Comparison of ENCODE assay signal across 1 cellular context in genomic region chr2:222708274-222708710, GRCh38.
TF ChIP-seq lines count a peak whose summit lies in the region.

No MANE protein-coding gene starts in this region.

TF ChIP-seq in HepG2, 621 proteins besides CTCF, POLR2A, EP300 and RAD21 (continued from another document and continues in another):
- TF ChIP-seq, protein P1, sequence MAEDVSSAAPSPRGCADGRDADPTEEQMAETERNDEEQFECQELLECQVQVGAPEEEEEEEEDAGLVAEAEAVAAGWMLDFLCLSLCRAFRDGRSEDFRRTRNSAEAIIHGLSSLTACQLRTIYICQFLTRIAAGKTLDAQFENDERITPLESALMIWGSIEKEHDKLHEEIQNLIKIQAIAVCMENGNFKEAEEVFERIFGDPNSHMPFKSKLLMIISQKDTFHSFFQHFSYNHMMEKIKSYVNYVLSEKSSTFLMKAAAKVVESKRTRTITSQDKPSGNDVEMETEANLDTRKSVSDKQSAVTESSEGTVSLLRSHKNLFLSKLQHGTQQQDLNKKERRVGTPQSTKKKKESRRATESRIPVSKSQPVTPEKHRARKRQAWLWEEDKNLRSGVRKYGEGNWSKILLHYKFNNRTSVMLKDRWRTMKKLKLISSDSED (CRISPR knock-in tag; IDR thresholded peaks at IDR 0.05), result no peak
- TF ChIP-seq SP2 (CRISPR knock-in tag; IDR thresholded peaks at IDR 0.05) (no peak), ZSCAN30 (CRISPR knock-in tag; IDR thresholded peaks at IDR 0.05) (no peak), ZNF337 (CRISPR knock-in tag; IDR thresholded peaks at IDR 0.05; ENCODE audit: borderline replicate concordance, low read depth) (no peak), ATF7 (IDR thresholded peaks at IDR 0.05) (no peak), ATF7 (CRISPR knock-in tag; IDR thresholded peaks at IDR 0.05) (no peak), ZNF430 (CRISPR knock-in tag; IDR thresholded peaks at IDR 0.05) (0 out of 2 replicates have a peak, but pooled peaks have one; percentile 6), PTBP1 (IDR thresholded peaks at IDR 0.05; ENCODE audit: low read depth, low read length, poor library complexity, severe bottlenecking) (no peak), FOXP1 (IDR thresholded peaks at IDR 0.05) (no peak), FOXP1 (CRISPR knock-in tag; IDR thresholded peaks at IDR 0.05) (no peak), FOXA1 (IDR thresholded peaks at IDR 0.05) (no peak), FOXA1 (CRISPR knock-in tag; IDR thresholded peaks at IDR 0.05) (no peak), ARID4A (CRISPR knock-in tag; IDR thresholded peaks at IDR 0.05; ENCODE audit: borderline replicate concordance) (0 out of 2 replicates have a peak, but pooled peaks have one; percentile 9), ZNF264 (CRISPR knock-in tag; IDR thresholded peaks at IDR 0.05) (no peak), SSRP1 (CRISPR knock-in tag; IDR thresholded peaks at IDR 0.05) (no peak), ZNF564 (CRISPR knock-in tag; IDR thresholded peaks at IDR 0.05) (no peak), ZNF501 (CRISPR knock-in tag; IDR thresholded peaks at IDR 0.05) (no peak), ZNF496 (CRISPR knock-in tag; IDR thresholded peaks at IDR 0.05; ENCODE audit: insufficient replicate concordance) (no peak), NFRKB (IDR thresholded peaks at IDR 0.05) (no peak), SPEN (CRISPR knock-in tag; IDR thresholded peaks at IDR 0.05; ENCODE audit: low read depth) (no peak), ZNF839 (CRISPR knock-in tag; IDR thresholded peaks at IDR 0.05; ENCODE audit: borderline replicate concordance) (no peak), GABPB1 (CRISPR knock-in tag; IDR thresholded peaks at IDR 0.05) (no peak; the same call in 1 of the 2 replicates), ZNF792 (CRISPR knock-in tag; IDR thresholded peaks at IDR 0.05) (no peak), MBD4 (IDR thresholded peaks at IDR 0.05; ENCODE audit: borderline replicate concordance, low read length) (no peak), ATF4 (CRISPR knock-in tag; IDR thresholded peaks at IDR 0.05) (no peak), ZNF546 (CRISPR knock-in tag; conservative IDR thresholded peaks at IDR 0.05) (no peak), PRMT3 (CRISPR knock-in tag; IDR thresholded peaks at IDR 0.05; ENCODE audit: borderline replicate concordance, low read depth) (no peak), ZNF598 (CRISPR knock-in tag; IDR thresholded peaks at IDR 0.05; ENCODE audit: borderline replicate concordance) (no peak), ZNF138 (CRISPR knock-in tag; IDR thresholded peaks at IDR 0.05; ENCODE audit: low read depth) (no peak), NFYB (CRISPR knock-in tag; IDR thresholded peaks at IDR 0.05) (no peak), ZNF256 (CRISPR knock-in tag; conservative IDR thresholded peaks at IDR 0.05) (no peak), SNRNP70 (IDR thresholded peaks at IDR 0.05; ENCODE audit: low read depth, low read length) (no peak), KDM3A (CRISPR knock-in tag; IDR thresholded peaks at IDR 0.05; ENCODE audit: low read depth) (peak; percentile 78; the same call in 1 of the 2 replicates), ZBTB3 (CRISPR knock-in tag; IDR thresholded peaks at IDR 0.05; ENCODE audit: borderline replicate concordance, low read depth) (0 out of 2 replicates have a peak, but pooled peaks have one; percentile 42), ZNF788 (CRISPR knock-in tag; IDR thresholded peaks at IDR 0.05; ENCODE audit: borderline replicate concordance) (no peak), CEBPZ (IDR thresholded peaks at IDR 0.05; ENCODE audit: low read length) (no peak), ZBTB7A (CRISPR knock-in tag; IDR thresholded peaks at IDR 0.05) (no peak)
- TF ChIP-seq, protein P2, sequence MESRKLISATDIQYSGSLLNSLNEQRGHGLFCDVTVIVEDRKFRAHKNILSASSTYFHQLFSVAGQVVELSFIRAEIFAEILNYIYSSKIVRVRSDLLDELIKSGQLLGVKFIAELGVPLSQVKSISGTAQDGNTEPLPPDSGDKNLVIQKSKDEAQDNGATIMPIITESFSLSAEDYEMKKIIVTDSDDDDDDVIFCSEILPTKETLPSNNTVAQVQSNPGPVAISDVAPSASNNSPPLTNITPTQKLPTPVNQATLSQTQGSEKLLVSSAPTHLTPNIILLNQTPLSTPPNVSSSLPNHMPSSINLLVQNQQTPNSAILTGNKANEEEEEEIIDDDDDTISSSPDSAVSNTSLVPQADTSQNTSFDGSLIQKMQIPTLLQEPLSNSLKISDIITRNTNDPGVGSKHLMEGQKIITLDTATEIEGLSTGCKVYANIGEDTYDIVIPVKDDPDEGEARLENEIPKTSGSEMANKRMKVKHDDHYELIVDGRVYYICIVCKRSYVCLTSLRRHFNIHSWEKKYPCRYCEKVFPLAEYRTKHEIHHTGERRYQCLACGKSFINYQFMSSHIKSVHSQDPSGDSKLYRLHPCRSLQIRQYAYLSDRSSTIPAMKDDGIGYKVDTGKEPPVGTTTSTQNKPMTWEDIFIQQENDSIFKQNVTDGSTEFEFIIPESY (CRISPR knock-in tag; IDR thresholded peaks at IDR 0.05), result peak; percentile 49; the same call in 1 of the 2 replicates
- TF ChIP-seq, protein P3, sequence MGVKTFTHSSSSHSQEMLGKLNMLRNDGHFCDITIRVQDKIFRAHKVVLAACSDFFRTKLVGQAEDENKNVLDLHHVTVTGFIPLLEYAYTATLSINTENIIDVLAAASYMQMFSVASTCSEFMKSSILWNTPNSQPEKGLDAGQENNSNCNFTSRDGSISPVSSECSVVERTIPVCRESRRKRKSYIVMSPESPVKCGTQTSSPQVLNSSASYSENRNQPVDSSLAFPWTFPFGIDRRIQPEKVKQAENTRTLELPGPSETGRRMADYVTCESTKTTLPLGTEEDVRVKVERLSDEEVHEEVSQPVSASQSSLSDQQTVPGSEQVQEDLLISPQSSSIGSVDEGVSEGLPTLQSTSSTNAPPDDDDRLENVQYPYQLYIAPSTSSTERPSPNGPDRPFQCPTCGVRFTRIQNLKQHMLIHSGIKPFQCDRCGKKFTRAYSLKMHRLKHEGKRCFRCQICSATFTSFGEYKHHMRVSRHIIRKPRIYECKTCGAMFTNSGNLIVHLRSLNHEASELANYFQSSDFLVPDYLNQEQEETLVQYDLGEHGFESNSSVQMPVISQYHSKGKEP (CRISPR knock-in tag; IDR thresholded peaks at IDR 0.05), result no peak
- TF ChIP-seq, protein P4, sequence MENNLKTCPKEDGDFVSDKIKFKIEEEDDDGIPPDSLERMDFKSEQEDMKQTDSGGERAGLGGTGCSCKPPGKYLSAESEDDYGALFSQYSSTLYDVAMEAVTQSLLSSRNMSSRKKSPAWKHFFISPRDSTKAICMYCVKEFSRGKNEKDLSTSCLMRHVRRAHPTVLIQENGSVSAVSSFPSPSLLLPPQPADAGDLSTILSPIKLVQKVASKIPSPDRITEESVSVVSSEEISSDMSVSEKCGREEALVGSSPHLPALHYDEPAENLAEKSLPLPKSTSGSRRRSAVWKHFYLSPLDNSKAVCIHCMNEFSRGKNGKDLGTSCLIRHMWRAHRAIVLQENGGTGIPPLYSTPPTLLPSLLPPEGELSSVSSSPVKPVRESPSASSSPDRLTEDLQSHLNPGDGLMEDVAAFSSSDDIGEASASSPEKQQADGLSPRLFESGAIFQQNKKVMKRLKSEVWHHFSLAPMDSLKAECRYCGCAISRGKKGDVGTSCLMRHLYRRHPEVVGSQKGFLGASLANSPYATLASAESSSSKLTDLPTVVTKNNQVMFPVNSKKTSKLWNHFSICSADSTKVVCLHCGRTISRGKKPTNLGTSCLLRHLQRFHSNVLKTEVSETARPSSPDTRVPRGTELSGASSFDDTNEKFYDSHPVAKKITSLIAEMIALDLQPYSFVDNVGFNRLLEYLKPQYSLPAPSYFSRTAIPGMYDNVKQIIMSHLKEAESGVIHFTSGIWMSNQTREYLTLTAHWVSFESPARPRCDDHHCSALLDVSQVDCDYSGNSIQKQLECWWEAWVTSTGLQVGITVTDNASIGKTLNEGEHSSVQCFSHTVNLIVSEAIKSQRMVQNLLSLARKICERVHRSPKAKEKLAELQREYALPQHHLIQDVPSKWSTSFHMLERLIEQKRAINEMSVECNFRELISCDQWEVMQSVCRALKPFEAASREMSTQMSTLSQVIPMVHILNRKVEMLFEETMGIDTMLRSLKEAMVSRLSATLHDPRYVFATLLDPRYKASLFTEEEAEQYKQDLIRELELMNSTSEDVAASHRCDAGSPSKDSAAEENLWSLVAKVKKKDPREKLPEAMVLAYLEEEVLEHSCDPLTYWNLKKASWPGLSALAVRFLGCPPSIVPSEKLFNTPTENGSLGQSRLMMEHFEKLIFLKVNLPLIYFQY (CRISPR knock-in tag; IDR thresholded peaks at IDR 0.05; ENCODE audit: borderline replicate concordance), result no peak
- TF ChIP-seq, protein P5, sequence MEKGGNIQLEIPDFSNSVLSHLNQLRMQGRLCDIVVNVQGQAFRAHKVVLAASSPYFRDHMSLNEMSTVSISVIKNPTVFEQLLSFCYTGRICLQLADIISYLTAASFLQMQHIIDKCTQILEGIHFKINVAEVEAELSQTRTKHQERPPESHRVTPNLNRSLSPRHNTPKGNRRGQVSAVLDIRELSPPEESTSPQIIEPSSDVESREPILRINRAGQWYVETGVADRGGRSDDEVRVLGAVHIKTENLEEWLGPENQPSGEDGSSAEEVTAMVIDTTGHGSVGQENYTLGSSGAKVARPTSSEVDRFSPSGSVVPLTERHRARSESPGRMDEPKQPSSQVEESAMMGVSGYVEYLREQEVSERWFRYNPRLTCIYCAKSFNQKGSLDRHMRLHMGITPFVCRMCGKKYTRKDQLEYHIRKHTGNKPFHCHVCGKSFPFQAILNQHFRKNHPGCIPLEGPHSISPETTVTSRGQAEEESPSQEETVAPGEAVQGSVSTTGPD (CRISPR knock-in tag; IDR thresholded peaks at IDR 0.05), result no peak
- TF ChIP-seq, protein P6, sequence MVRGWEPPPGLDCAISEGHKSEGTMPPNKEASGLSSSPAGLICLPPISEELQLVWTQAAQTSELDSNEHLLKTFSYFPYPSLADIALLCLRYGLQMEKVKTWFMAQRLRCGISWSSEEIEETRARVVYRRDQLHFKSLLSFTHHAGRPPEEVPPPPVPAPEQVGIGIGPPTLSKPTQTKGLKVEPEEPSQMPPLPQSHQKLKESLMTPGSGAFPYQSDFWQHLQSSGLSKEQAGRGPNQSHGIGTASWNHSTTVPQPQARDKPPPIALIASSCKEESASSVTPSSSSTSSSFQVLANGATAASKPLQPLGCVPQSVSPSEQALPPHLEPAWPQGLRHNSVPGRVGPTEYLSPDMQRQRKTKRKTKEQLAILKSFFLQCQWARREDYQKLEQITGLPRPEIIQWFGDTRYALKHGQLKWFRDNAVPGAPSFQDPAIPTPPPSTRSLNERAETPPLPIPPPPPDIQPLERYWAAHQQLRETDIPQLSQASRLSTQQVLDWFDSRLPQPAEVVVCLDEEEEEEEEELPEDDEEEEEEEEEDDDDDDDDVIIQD (CRISPR knock-in tag; IDR thresholded peaks at IDR 0.05; ENCODE audit: low read depth), result no peak
